In the genomic region with DNA sequence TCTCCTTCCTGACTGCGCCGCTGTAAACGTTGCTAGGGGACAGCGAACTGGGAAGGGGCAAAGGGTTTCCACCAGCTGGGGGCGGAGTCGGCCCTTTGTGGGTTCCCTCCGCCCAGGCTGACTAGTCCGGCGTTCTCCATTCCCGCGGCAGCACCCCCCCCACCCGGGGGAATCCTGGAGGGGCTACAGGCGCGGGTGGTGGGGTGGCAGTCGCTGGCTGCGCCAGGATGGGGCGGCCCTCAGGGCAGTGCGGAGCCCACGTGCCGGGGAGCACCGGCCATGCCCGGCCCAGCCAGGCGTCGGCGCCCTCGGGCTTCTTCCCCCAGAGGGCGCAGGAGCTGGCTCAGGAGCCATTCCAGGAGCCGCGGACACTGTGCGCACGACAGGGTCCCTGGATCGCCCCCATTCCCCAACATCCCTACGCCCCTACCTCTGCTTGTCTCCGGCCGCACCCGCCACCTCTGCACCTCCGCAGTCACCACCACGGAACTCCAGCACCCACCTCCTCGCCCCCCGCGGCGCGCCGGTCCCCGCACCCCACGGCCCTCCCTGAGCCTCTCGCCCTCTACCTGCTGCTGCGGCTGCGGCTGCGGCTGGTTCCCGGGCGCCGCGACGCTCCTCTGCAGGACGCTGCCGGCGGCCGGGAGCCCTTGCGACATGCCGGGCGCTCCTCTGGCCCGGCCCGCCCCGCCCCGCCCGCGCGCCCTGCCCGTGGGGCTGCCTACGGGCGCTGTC, we compare ENCODE assay signal across 7 cellular contexts. TPM values are rescaled to one million over a fixed set of nuclear protein-coding genes. Genes with fewer than 3 reads are reported as not detected.
DNase-seq lines count a peak whose midpoint lies in the region; ATAC-seq and TF ChIP-seq lines count a peak whose summit lies in the region.

No MANE protein-coding gene starts in this region.

- H3K79me2 ChIP-seq in mesendoderm (ENCODE audit: control insufficient read depth, insufficient read depth, low read length) = no peaks in the 10 kb centered on the region

- TF ChIP-seq CTCF in GM12875 (IDR thresholded peaks at IDR 0.05; ENCODE audit: borderline replicate concordance, insufficient read depth, low read depth, low read length) = peak; percentile 85

- H2AK5ac ChIP-seq in mesendoderm (ENCODE audit: low read length) = no peak overlapping the region

- WGBS in mesendoderm (ENCODE audit: extremely low coverage, insufficient coverage, low lambda C conversion rate) = no CpG with 5 or more reads among the region's 72 CpGs

- no peak overlapping the region for H3K4ac ChIP-seq in mesendoderm (ENCODE audit: low read depth, low read length)

- no peak overlapping the region for H3K9ac ChIP-seq in mesendoderm (ENCODE audit: low read length)

- H3K4me2 ChIP-seq in mesendoderm (ENCODE audit: low read length) = peak overlapping the region; percentile 31

- DNase-seq in NCI-H1694 (lab: John Stamatoyannopoulos, UW) (peak; percentile 31), mesendoderm (peak; percentile 81)
- DNase-seq in activated CD4-positive, alpha-beta T cell treated with anti-CD3 and anti-CD28 coated beads for 48 hours = peak; percentile 76
- peak; percentile 9 for DNase-seq in effector CD8-positive, alpha-beta T cell (lab: John Stamatoyannopoulos, UW)
- DNase-seq in stimulated activated naive CD4-positive, alpha-beta T cell treated with Interleukin-2 at 50 U/mL for 16 hours (lab: John Stamatoyannopoulos, UW) = peak; percentile 55

- H2BK5ac ChIP-seq in mesendoderm (ENCODE audit: low read length) = no peak overlapping the region

- peaks cover 2% of the 10 kb centered on the region for H3K4me1 ChIP-seq in mesendoderm (ENCODE audit: control insufficient read depth, low read depth, low read length)

- no peak overlapping the region for H4K8ac ChIP-seq in mesendoderm (ENCODE audit: low read depth, low read length)

- no peaks in the 10 kb centered on the region for H3K79me1 ChIP-seq in mesendoderm (ENCODE audit: low read length)

- H2BK15ac ChIP-seq in mesendoderm (replicated peaks; ENCODE audit: low read depth) = no peak overlapping the region

- peak; percentile 45 for ATAC-seq in HG02588 (IDR thresholded peaks at IDR 0.05; ENCODE audit: unreplicated experiment)

- peak overlapping the region; percentile 24 for H3K18ac ChIP-seq in mesendoderm (ENCODE audit: low read length)

- no peak overlapping the region for H4K5ac ChIP-seq in mesendoderm (ENCODE audit: low read length)

- H3K27me3 ChIP-seq in mesendoderm (ENCODE audit: insufficient read depth, low read length, poor library complexity) = peaks cover 12% of the 10 kb centered on the region

- no peak overlapping the region for H3K23ac ChIP-seq in mesendoderm (ENCODE audit: low read length)

- H3K27ac ChIP-seq in mesendoderm (ENCODE audit: low read depth, low read length) = no peak overlapping the region

- peak overlapping the region; percentile 80 for H3K4me3 ChIP-seq in GM12875 (ENCODE audit: low read depth, low read length)
- no peak overlapping the region for H3K4me3 ChIP-seq in mesendoderm (ENCODE audit: low read length)

- no peak overlapping the region for H2BK120ac ChIP-seq in mesendoderm (ENCODE audit: low read depth, low read length)

- no peaks in the 10 kb centered on the region for H3K36me3 ChIP-seq in mesendoderm (ENCODE audit: control insufficient read depth, insufficient read depth, low read length)

- H3K56ac ChIP-seq in mesendoderm (ENCODE audit: low read length) = peak overlapping the region; percentile 59

RNA-seq across cellular contexts. Expression of a gene that starts 0.4 kb away (rescaled TPM):
- 4.5 TPM for polyA plus RNA-seq in mesendoderm (2013, experiment 1 of 2)
- 5.8 TPM for polyA plus RNA-seq in mesendoderm (2013, experiment 2 of 2)

Comparison
In these comparisons a context has a peak if more than half of its experiments do, and no peak if none do; other contexts are left out.
1. DNase-seq: peak in every context shown above with its lines; median percentile 81 in mesendoderm; 76 in activated CD4-positive, alpha-beta T cell treated with anti-CD3 and anti-CD28 coated beads for 48 hours; 55 in stimulated activated naive CD4-positive, alpha-beta T cell treated with Interleukin-2 at 50 U/mL for 16 hours; 31 in NCI-H1694; 9 in effector CD8-positive, alpha-beta T cell.